ENCODE assay signal across 8 cellular contexts in the genomic region with DNA sequence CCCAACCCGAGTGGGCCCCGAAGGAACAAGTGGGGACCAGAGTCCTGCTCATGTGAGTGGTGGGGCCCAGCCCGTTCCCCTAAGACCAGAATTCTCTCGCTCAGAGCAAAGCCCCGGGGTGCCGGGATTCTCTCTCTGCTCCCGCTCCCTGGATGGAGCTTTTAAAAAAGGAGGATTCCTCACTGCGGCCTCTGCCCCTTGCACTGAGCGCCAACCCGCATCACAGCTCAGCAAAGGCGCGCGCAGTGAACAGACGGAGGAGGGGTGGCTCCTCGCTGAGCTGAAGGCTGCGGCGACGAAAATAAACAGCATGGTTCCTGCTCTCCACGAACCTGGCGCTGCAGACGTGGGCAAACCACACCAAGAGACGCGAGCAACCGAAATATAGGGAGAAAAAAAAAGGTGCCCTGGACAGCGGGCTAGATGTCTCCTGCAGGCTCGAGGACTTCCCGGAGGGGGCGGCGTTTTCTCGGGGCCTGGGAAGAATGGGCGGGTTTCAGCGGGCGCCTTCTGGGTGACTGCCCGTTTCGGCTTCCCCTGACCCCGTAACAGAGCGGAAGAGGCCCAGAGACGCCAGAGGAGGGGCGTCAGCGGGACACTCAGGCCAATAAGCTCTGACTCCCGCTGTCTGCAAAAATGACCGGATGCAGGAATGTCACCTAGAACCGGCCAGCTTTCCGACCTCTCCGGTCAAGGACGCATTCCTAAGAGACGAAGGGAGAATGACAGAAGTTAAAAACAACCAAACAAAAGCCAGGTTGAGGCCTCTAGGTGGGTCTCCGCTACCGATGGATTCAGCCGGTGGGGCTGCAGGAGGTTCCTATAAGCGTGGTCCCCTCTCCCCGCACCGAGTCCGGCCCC. TPM values are rescaled to one million over a fixed set of nuclear protein-coding genes. Genes with fewer than 3 reads are reported as not detected.
A peak's percentile ranks its signal among the peaks of the same experiment; 100 is the strongest.
DNase-seq lines count a peak whose midpoint lies in the region; ATAC-seq and TF ChIP-seq lines count a peak whose summit lies in the region.

No MANE protein-coding gene starts in this region.

- DNase-seq in PC-9 (peak; percentile 47 to 54), MCF 10A (ENCODE audit: unreplicated experiment) (no peak), hypothalamus (lab: John Stamatoyannopoulos, UW) (peak in 30 of 51 donors; percentile 13 to 65 (median 32)), pulmonary artery endothelial cell (ENCODE audit: low read depth, low spot score) (peak; percentile 48)

- CTCF ChIA-PET in PC-9 (lab: Charles Lee) (no interaction called here), MCF 10A (lab: Yijun Ruan, JAX) (interaction anchor here (0.6 to 1.6 kb wide), 4 partner anchors 14 to 272 kb away, joined by 3 to 8 read pairs (median 4); no protein-coding TSS in a partner anchor)

- intact Hi-C loops in PC-9 (cut with micrococcal nuclease; ENCODE audit: unreplicated experiment) (loop anchor here (1.0 kb wide), 1 partner anchor 101 kb away; no protein-coding TSS in a partner anchor), MCF 10A (cut with micrococcal nuclease) (loop anchor here (1.0 to 10.0 kb wide), 2 partner anchors 66 to 488 kb away; a partner anchor contains a TSS)

- peaks cover 16% of the 10 kb centered on the region for H3K79me2 ChIP-seq in PC-9 (ENCODE audit: low read depth)

- H4K20me1 ChIP-seq in PC-9 (ENCODE audit: insufficient read depth), result peaks cover 22% of the 10 kb centered on the region

- no peaks in the 10 kb centered on the region for H3K9me3 Mint-ChIP-seq in MCF 10A (ENCODE audit: unreplicated experiment)

- TSS peak; percentile 55 for BruUV-seq in PC-9 (replicated peaks; lab: Mats Ljungman, UMichigan)
- BruUV-seq in MCF 10A (replicated peaks; lab: Mats Ljungman, UMichigan), result no TSS peak

- peaks cover 36% of the 10 kb centered on the region; the same call in 1 of the 2 replicates for H3F3A ChIP-seq in PC-9 (ENCODE audit: insufficient read depth, low read depth)

- H3K36me3 ChIP-seq in PC-9 (ENCODE audit: low read depth), result no peaks in the 10 kb centered on the region

- peak overlapping the region; percentile 70; the same call in 1 of the 2 replicates for H2AFZ ChIP-seq in PC-9

- H3K9me3 ChIP-seq in PC-9 (ENCODE audit: insufficient read depth, low read depth), result no peaks in the 10 kb centered on the region

- H3K4me3 ChIP-seq in GM08714 (ENCODE audit: low read length), result peak overlapping the region; percentile 36; the same call in 1 of the 2 replicates
- H3K4me3 ChIP-seq in PC-9, result peak overlapping the region; percentile 46; the same call in 1 of the 2 replicates

- peaks cover 12% of the 10 kb centered on the region for H3K36me3 Mint-ChIP-seq in MCF 10A (ENCODE audit: insufficient read depth, unreplicated experiment)

- H3K27ac Mint-ChIP-seq in MCF 10A (ENCODE audit: low read depth, unreplicated experiment), result peak overlapping the region; percentile 75

- no peaks in the 10 kb centered on the region for H3K27me3 Mint-ChIP-seq in MCF 10A (ENCODE audit: insufficient read depth, unreplicated experiment)

- ATAC-seq in GM19452 (IDR thresholded peaks at IDR 0.05; ENCODE audit: unreplicated experiment), result no peak
- no peak for ATAC-seq in HG03469 (IDR thresholded peaks at IDR 0.05; ENCODE audit: unreplicated experiment)
- no peak for ATAC-seq in GM18520 (IDR thresholded peaks at IDR 0.05; ENCODE audit: unreplicated experiment)

- H3K27ac ChIP-seq in PC-9, result peak overlapping the region; percentile 37

- peaks cover 4% of the 10 kb centered on the region for H3K4me1 Mint-ChIP-seq in MCF 10A (ENCODE audit: insufficient read depth, unreplicated experiment)

- no peaks in the 10 kb centered on the region for H3K27me3 ChIP-seq in PC-9 (ENCODE audit: insufficient read depth, low read depth)

- H3K9me2 ChIP-seq in PC-9 (ENCODE audit: insufficient read depth), result no peaks in the 10 kb centered on the region

- H3K4me1 ChIP-seq in PC-9 (replicated peaks; ENCODE audit: insufficient read depth), result peaks cover 5% of the 10 kb centered on the region

- peak overlapping the region; percentile 63 for H3K4me2 ChIP-seq in PC-9

- POLR2A ChIA-PET in PC-9 (lab: Charles Lee; ENCODE audit: unreplicated experiment) (no interaction called here), MCF 10A (lab: Yijun Ruan, JAX) (interaction anchor here (0.7 to 1.0 kb wide), 2 partner anchors 57 to 146 kb away, joined by 3 read pairs; no protein-coding TSS in a partner anchor)

- peak overlapping the region; percentile 73 for H3K4me3 Mint-ChIP-seq in MCF 10A (ENCODE audit: unreplicated experiment)

- TF ChIP-seq CTCF in PC-9 (conservative IDR thresholded peaks at IDR 0.05) (no peak), MCF 10A (IDR thresholded peaks at IDR 0.05; ENCODE audit: unreplicated experiment) (no peak)

RNA-seq across cellular contexts. Expression of a gene that starts 0.8 kb away (rescaled TPM):
- total RNA-seq in PC-9 (2021) (10.9 and 14.6 TPM in 2 replicates), MCF 10A (2022) (7.1 and 10.0 TPM in 2 replicates), pulmonary artery endothelial cell (5.3 and 5.4 TPM in 2 replicates)

RNA-seq across cellular contexts. Expression of a gene that starts 37.7 kb away (rescaled TPM):
- total RNA-seq in PC-9 (2021) (0.43 and 0.61 TPM in 2 replicates), MCF 10A (2022) (not detected in 2 replicates), pulmonary artery endothelial cell (0.04 and 0.07 TPM in 2 replicates)
